Comparison of ENCODE assay signal across 9 cellular contexts in the genomic region with DNA sequence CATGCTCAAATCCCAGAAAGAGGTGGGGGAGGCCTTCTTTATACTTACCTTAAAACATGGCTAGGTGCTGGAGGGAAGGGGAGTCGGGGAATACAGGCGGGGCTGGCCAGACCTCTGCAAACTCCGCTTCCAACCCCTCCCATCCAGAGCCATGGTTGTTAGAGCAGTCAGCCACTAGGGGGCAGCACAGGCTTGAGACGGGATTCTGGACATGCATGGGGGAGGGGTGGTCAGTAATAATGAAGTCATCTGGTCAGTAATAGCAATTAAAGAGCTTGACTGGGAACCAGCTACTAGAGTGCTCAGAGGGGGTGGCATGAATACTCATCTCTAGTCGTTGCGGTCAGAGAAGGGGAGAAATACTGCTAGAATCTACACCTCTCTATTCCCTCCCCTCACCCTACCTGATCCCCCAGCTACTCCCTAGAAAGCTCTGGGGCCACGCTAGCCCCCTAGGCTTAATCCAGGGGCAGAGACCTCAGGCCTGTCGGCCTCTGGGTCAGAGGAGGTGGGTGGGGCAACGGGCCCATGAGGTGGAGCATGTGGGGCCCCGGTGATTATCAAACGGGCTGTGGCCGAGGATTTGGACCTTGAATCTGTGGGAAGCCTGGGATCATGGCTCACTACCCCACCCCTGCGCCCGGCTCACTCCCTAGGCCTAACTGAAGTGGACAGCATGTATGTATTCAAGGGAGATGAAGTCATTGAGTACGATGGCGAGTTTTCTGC. TPM values are rescaled to one million over a fixed set of nuclear protein-coding genes. Genes with fewer than 3 reads are reported as not detected.
A peak's percentile ranks its signal among the peaks of the same experiment; 100 is the strongest.
DNase-seq lines count a peak whose midpoint lies in the region; ATAC-seq and TF ChIP-seq lines count a peak whose summit lies in the region.
"Had no signal": no experiment of that assay in that cellular context is flagged by ENCODE, and none has a peak within 500 bp of the region (broad histone marks: within the 10 kb centered on the region; RNA-seq: fewer than 3 reads in every experiment).

No MANE protein-coding gene starts in this region.

- ATAC-seq in HG03108 (IDR thresholded peaks at IDR 0.05; ENCODE audit: unreplicated experiment) (peak; percentile 57), left colon (peak; percentile 92), HG02981 (IDR thresholded peaks at IDR 0.05; ENCODE audit: unreplicated experiment) (no peak)

- DNase-seq in EL (peak; percentile 86), NCI-H510A (lab: John Stamatoyannopoulos, UW) (peak; percentile 30), choroid plexus epithelial cell (ENCODE audit: low read depth) (peak; percentile 91), left colon (peak; percentile 62 to 85)
- peak; percentile 78 to 85 for DNase-seq in activated CD4-positive, alpha-beta T cell treated with anti-CD3 and anti-CD28 coated beads for 4 hours
- DNase-seq in stimulated activated CD4-positive, alpha-beta T cell treated with anti-CD3 and anti-CD28 coated beads, Interleukin-1b, Interleukin-23, amount 100 ng/mL, for 4 hours (ENCODE audit: low read depth in 2 of 2) = peak; percentile 77 to 81

- H3K4me3 ChIP-seq in choroid plexus epithelial cell (ENCODE audit: low read depth, low read length) = no peak overlapping the region

- peak; percentile 93 for TF ChIP-seq CTCF in choroid plexus epithelial cell (conservative IDR thresholded peaks at IDR 0.05; ENCODE audit: low read depth, low read length)

- intact Hi-C loops in left colon (cut with DNase I, micrococcal nuclease) = loop anchor here in 1 of 2 donors (2.0 to 5.0 kb wide), 2 partner anchors 26 to 99 kb away; no protein-coding TSS in a partner anchor

RNA-seq across cellular contexts. Expression of a gene that starts 2.9 kb away (rescaled TPM):
- under 1 TPM in 1 of 2 donors, not detected in 1; 0.64 TPM for total RNA-seq in left colon
- total RNA-seq: mononuclear cell had no signal

RNA-seq across cellular contexts. Expression of a gene that starts 11.9 kb away (rescaled TPM):
- 10 to 100 TPM; 26.2 to 42.4 TPM for total RNA-seq in left colon

RNA-seq across cellular contexts. Expression of a gene that starts 41.9 kb away (rescaled TPM):
- total RNA-seq in left colon = not detected

Comparison
In these comparisons a context has a peak if more than half of its experiments do, and no peak if none do; other contexts are left out.
1. DNase-seq: peak in every context shown above with its lines; median percentile 91 in choroid plexus epithelial cell; 86 in EL; 82 in activated CD4-positive, alpha-beta T cell treated with anti-CD3 and anti-CD28 coated beads for 4 hours; 79 in stimulated activated CD4-positive, alpha-beta T cell treated with anti-CD3 and anti-CD28 coated beads, Interleukin-1b, Interleukin-23, amount 100 ng/mL, for 4 hours; 74 in left colon; 30 in NCI-H510A.